ENCODE assay signal across 1 cellular context in the genomic region with DNA sequence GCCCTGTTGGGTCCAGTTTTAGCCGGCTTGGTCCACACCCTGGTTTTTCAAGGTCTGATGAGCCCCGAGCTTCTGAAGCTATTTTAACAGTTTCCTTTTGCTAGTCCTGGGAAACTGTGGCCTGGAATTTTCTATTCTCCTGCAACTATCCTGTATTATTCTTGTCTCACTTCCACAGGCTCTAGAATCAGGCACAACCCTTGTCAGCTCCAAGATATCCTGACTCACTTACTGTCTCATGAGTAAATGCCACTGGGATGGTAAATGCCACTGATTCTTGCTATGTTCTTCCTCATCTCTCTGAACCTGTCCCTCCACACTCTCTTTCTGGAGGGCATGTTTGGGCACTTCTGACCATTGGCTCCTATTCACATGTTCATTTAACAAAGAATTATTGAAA.
TF ChIP-seq lines count a peak whose summit lies in the region.

No MANE protein-coding gene starts in this region.

TF ChIP-seq in IMR-90, 13 proteins besides CTCF, POLR2A, EP300 and RAD21 (continued from another document):
- no peak for TF ChIP-seq MAZ (IDR thresholded peaks at IDR 0.05; ENCODE audit: borderline replicate concordance, low read depth, low read length)
